In genomic region chr5:159514229-159514822, GRCh38 we compare ENCODE assay signal across 18 cellular contexts.
"Had no signal": no experiment of that assay in that cellular context is flagged by ENCODE, and none has a peak within 500 bp of the region (broad histone marks: within the 10 kb centered on the region; RNA-seq: fewer than 3 reads in every experiment).

No MANE protein-coding gene starts in this region.

- ATAC-seq: left ventricle myocardium superior; naive thymus-derived CD4-positive, alpha-beta T cell; pancreas; sciatic nerve; stimulated activated memory B cell treated with anti-CD40 and anti-IgM and Interleukin-4, amounts not matched to agents 10 μg/mL and 1 μg/mL and 100 μg/mL, for 72 hours; T-cell had no signal

- H3K4me1 ChIP-seq: pancreas had no signal

- H3K9me3 ChIP-seq: neutrophil, pancreas had no signal

- H3K27me3 ChIP-seq: brain microvascular endothelial cell, pancreas had no signal

- H3K27ac ChIP-seq: brain microvascular endothelial cell, neutrophil, pancreas had no signal

- H3K27me3 Mint-ChIP-seq: activated B cell treated with CpG ODN at 0.5 μM for 24 hours; memory B cell; stimulated activated memory B cell treated with anti-CD40 and anti-IgM and Interleukin-4, amounts not matched to agents 10 μg/mL and 1 μg/mL and 100 μg/mL, for 72 hours had no signal

- H3K36me3 ChIP-seq: brain microvascular endothelial cell, neutrophil, pancreas had no signal

- H3K4me3 Mint-ChIP-seq: activated B cell treated with CpG ODN at 0.5 μM for 24 hours; activated CD8-positive, alpha-beta T cell treated with anti-CD3 and anti-CD28 coated beads for 36 hours; activated naive CD8-positive, alpha-beta T cell treated with anti-CD3 and anti-CD28 coated beads, Interleukin-2, amount 10 ng/mL, durations not matched to agents 7 days and 5 days; activated T-cell treated with anti-CD3 and anti-CD28 coated beads, Interleukin-2, amount 50 U/mL, for 24 hours; memory B cell; naive thymus-derived CD4-positive, alpha-beta T cell; stimulated activated memory B cell treated with anti-CD40 and anti-IgM and Interleukin-4, amounts not matched to agents 10 μg/mL and 1 μg/mL and 100 μg/mL, for 72 hours; T-cell had no signal

- H3K4me3 ChIP-seq: pancreas had no signal

- H3K36me3 Mint-ChIP-seq: activated naive CD8-positive, alpha-beta T cell treated with anti-CD3 and anti-CD28 coated beads, Interleukin-2, amount 10 ng/mL, durations not matched to agents 7 days and 5 days; naive thymus-derived CD4-positive, alpha-beta T cell; stimulated activated memory B cell treated with anti-CD40 and anti-IgM and Interleukin-4, amounts not matched to agents 10 μg/mL and 1 μg/mL and 100 μg/mL, for 72 hours; T-cell had no signal

- H3K27ac Mint-ChIP-seq: activated B cell treated with CpG ODN at 0.5 μM for 24 hours; activated CD8-positive, alpha-beta T cell treated with anti-CD3 and anti-CD28 coated beads for 36 hours; activated naive CD8-positive, alpha-beta T cell treated with anti-CD3 and anti-CD28 coated beads, Interleukin-2, amount 10 ng/mL, durations not matched to agents 7 days and 5 days; activated T-cell treated with anti-CD3 and anti-CD28 coated beads, Interleukin-2, amount 50 U/mL, for 24 hours; activated T-helper 2 cell treated with anti-CD3 and anti-CD28 coated beads, Interferon-gamma antibody, Interleukin-2, Interleukin-4, amounts not matched to agents 10 μg/mL and 5 μg/mL and 100 μg/mL, durations not matched to agents 14 hours and 24 hours and 36 hours; memory B cell; naive thymus-derived CD4-positive, alpha-beta T cell; stimulated activated memory B cell treated with anti-CD40 and anti-IgM and Interleukin-4, amounts not matched to agents 10 μg/mL and 1 μg/mL and 100 μg/mL, for 72 hours; T-cell had no signal

- DNase-seq: activated B cell treated with CpG ODN at 0.5 μM for 24 hours; activated CD4-positive, alpha-beta T cell treated with anti-CD3 and anti-CD28 coated beads for 48 hours; activated CD8-positive, alpha-beta T cell treated with anti-CD3 and anti-CD28 coated beads for 36 hours; activated naive CD8-positive, alpha-beta T cell treated with anti-CD3 and anti-CD28 coated beads, Interleukin-2, amount 10 ng/mL, durations not matched to agents 7 days and 5 days; activated T-cell treated with anti-CD3 and anti-CD28 coated beads, Interleukin-2, amount 50 U/mL, for 24 hours; anterior cingulate cortex; brain microvascular endothelial cell; effector CD4-positive, alpha-beta T cell; left ventricle myocardium superior; naive thymus-derived CD4-positive, alpha-beta T cell; pancreas; stimulated activated CD4-positive, alpha-beta T cell treated with anti-CD3 and anti-CD28 coated beads, Interleukin-4, amount 100 ng/mL, for 4 hours; T-cell had no signal

- H3K9me3 Mint-ChIP-seq: activated B cell treated with CpG ODN at 0.5 μM for 24 hours; activated CD8-positive, alpha-beta T cell treated with anti-CD3 and anti-CD28 coated beads for 36 hours; activated naive CD8-positive, alpha-beta T cell treated with anti-CD3 and anti-CD28 coated beads, Interleukin-2, amount 10 ng/mL, durations not matched to agents 7 days and 5 days; activated T-cell treated with anti-CD3 and anti-CD28 coated beads, Interleukin-2, amount 50 U/mL, for 24 hours; activated T-helper 2 cell treated with anti-CD3 and anti-CD28 coated beads, Interferon-gamma antibody, Interleukin-2, Interleukin-4, amounts not matched to agents 10 μg/mL and 5 μg/mL and 100 μg/mL, durations not matched to agents 14 hours and 24 hours and 36 hours; memory B cell; stimulated activated memory B cell treated with anti-CD40 and anti-IgM and Interleukin-4, amounts not matched to agents 10 μg/mL and 1 μg/mL and 100 μg/mL, for 72 hours; T-cell had no signal
